ENCODE assay signal across 1 cellular context in genomic region chr12:65836419-65837197, GRCh38.
TF ChIP-seq lines count a peak whose summit lies in the region.

No MANE protein-coding gene starts in this region.

TF ChIP-seq in HepG2, 621 proteins besides CTCF, POLR2A, EP300 and RAD21 (continued from another document):
- TF ChIP-seq ZNF503 (CRISPR knock-in tag; IDR thresholded peaks at IDR 0.05) (no peak), AGO2 (optimal IDR thresholded peaks at IDR 0.05; ENCODE audit: low read depth, low read length) (peak; percentile 21), RBM39 (IDR thresholded peaks at IDR 0.05; ENCODE audit: low read depth, low read length, poor library complexity, severe bottlenecking) (no peak), ZNF841 (CRISPR knock-in tag; IDR thresholded peaks at IDR 0.05; ENCODE audit: borderline replicate concordance) (no peak), SOX5 (CRISPR knock-in tag; IDR thresholded peaks at IDR 0.05; ENCODE audit: borderline replicate concordance) (peak; percentile 64; the same call in 1 of the 2 replicates), CBX1 (IDR thresholded peaks at IDR 0.05; ENCODE audit: low read depth) (no peak), ZNF230 (CRISPR knock-in tag; IDR thresholded peaks at IDR 0.05) (no peak), ZBTB34 (CRISPR knock-in tag; IDR thresholded peaks at IDR 0.05) (no peak), CEBPG (CRISPR knock-in tag; IDR thresholded peaks at IDR 0.05) (0 out of 2 replicates have a peak, but pooled peaks have one; percentile 12), KMT2B (CRISPR knock-in tag; IDR thresholded peaks at IDR 0.05) (no peak), SMAD3 (CRISPR knock-in tag; IDR thresholded peaks at IDR 0.05) (no peak), ZBTB14 (CRISPR knock-in tag; IDR thresholded peaks at IDR 0.05) (no peak), NR2C2 (CRISPR knock-in tag; IDR thresholded peaks at IDR 0.05; ENCODE audit: borderline replicate concordance) (no peak), SOX6 (IDR thresholded peaks at IDR 0.05) (no peak), SOX6 (CRISPR knock-in tag; IDR thresholded peaks at IDR 0.05) (0 out of 2 replicates have a peak, but pooled peaks have one; percentile 32), HOXA7 (CRISPR knock-in tag; IDR thresholded peaks at IDR 0.05) (no peak), FOXA3 (CRISPR knock-in tag; IDR thresholded peaks at IDR 0.05) (0 out of 2 replicates have a peak, but pooled peaks have one; percentile 7), FOXO4 (CRISPR knock-in tag; conservative IDR thresholded peaks at IDR 0.05) (0 out of 2 replicates have a peak, but pooled peaks have one; percentile 59), ZNF800 (CRISPR knock-in tag; IDR thresholded peaks at IDR 0.05) (no peak), ZBTB33 (CRISPR knock-in tag; IDR thresholded peaks at IDR 0.05) (0 out of 2 replicates have a peak, but pooled peaks have one; percentile 25), RBM22 (optimal IDR thresholded peaks at IDR 0.05; ENCODE audit: low read length) (peak; percentile 58)
